ENCODE assay signal across 2 cellular contexts in genomic region chr4:64899030-64899429, GRCh38.
DNase-seq lines count a peak whose midpoint lies in the region; ATAC-seq and TF ChIP-seq lines count a peak whose summit lies in the region.
"Not testable (repeated sequence)": the region's sequence is repeated elsewhere in the genome, so short reads cannot be mapped to it uniquely, and the experiment has no call there.

No MANE protein-coding gene starts in this region.

- peaks cover 13% of the 10 kb centered on the region for H3K4me1 Mint-ChIP-seq in WTC11
- H3K4me1 Mint-ChIP-seq in glutamatergic neuron (ENCODE audit: low read depth, unreplicated experiment): not testable (repeated sequence)

- DNase-seq in WTC11 (ENCODE audit: low spot score); glutamatergic neuron: not testable (repeated sequence)

- H3K27ac Mint-ChIP-seq in WTC11: not testable (repeated sequence)
- peak overlapping the region; percentile 26 for H3K27ac Mint-ChIP-seq in glutamatergic neuron (ENCODE audit: unreplicated experiment)

- H3K36me3 Mint-ChIP-seq in WTC11; glutamatergic neuron (ENCODE audit: unreplicated experiment): not testable (repeated sequence)

- POLR2A ChIA-PET in WTC11 (lab: Charles Lee): not testable (repeated sequence)

- H3K9me3 Mint-ChIP-seq in WTC11; glutamatergic neuron (ENCODE audit: unreplicated experiment): not testable (repeated sequence)

- CTCF ChIA-PET in WTC11 (lab: Charles Lee): not testable (repeated sequence)

- not testable (repeated sequence) for H3K27me3 Mint-ChIP-seq in WTC11 (ENCODE audit: low read depth); glutamatergic neuron (ENCODE audit: unreplicated experiment)

- ATAC-seq in WTC11: not testable (repeated sequence)

- not testable (repeated sequence) for TF ChIP-seq CTCF in WTC11 (IDR thresholded peaks at IDR 0.05); glutamatergic neuron (IDR thresholded peaks at IDR 0.05; ENCODE audit: partially characterized antibody, unreplicated experiment)

- not testable (repeated sequence) for H3K4me3 Mint-ChIP-seq in WTC11; glutamatergic neuron (ENCODE audit: unreplicated experiment)

TF ChIP-seq in WTC11, 78 proteins besides CTCF, POLR2A, EP300 and RAD21:
- peak; percentile 97 for TF ChIP-seq HMGA2 (CRISPR knock-in tag; IDR thresholded peaks at IDR 0.05)
